In genomic region chr17:19327039-19327776, GRCh38 we compare ENCODE assay signal across 12 cellular contexts. TPM values are rescaled to one million over a fixed set of nuclear protein-coding genes. Genes with fewer than 3 reads are reported as not detected.
DNase-seq lines count a peak whose midpoint lies in the region; ATAC-seq and TF ChIP-seq lines count a peak whose summit lies in the region.
"Had no signal": no experiment of that assay in that cellular context is flagged by ENCODE, and none has a peak within 500 bp of the region (broad histone marks: within the 10 kb centered on the region; RNA-seq: fewer than 3 reads in every experiment).

No MANE protein-coding gene starts in this region.

- H3K79me2 ChIP-seq in ACC112 (ENCODE audit: control insufficient read depth, insufficient read depth, low read length, unreplicated experiment), result no peaks in the 10 kb centered on the region

- no peak overlapping the region for H2AFZ ChIP-seq in ACC112 (ENCODE audit: low read length, unreplicated experiment)

- TF ChIP-seq CTCF in MCF 10A (IDR thresholded peaks at IDR 0.05; ENCODE audit: unreplicated experiment) (no peak), left lung (IDR thresholded peaks at IDR 0.05) (no peak), psoas muscle (IDR thresholded peaks at IDR 0.05) (no peak)

- WGBS in psoas muscle, 3 donors, result 85 to 89% (median 86%) methylated on average over 14 of the region's 14 CpGs

- H3K36me3 ChIP-seq in ACC112 (ENCODE audit: insufficient read depth, low read length), result peaks cover 24% of the 10 kb centered on the region
- peaks cover 0 to 15% of the 10 kb centered on the region in 2 donors for H3K36me3 ChIP-seq in left lung
- peaks cover 0 to 34% of the 10 kb centered on the region in 2 donors for H3K36me3 ChIP-seq in psoas muscle (ENCODE audit: insufficient read depth in 1 of 2, low read depth in 1 of 2)

- H3K4me3 Mint-ChIP-seq in MCF 10A (ENCODE audit: unreplicated experiment), result peak overlapping the region; percentile 70

- peaks cover 19% of the 10 kb centered on the region for H3K4me1 Mint-ChIP-seq in MCF 10A (ENCODE audit: insufficient read depth, unreplicated experiment)

- H3K4me3 ChIP-seq in ACC112 (ENCODE audit: low read depth, low read length), result no peak overlapping the region; the same call in 1 of the 2 replicates
- no peak overlapping the region for H3K4me3 ChIP-seq in left lung
- H3K4me3 ChIP-seq in psoas muscle, result no peak overlapping the region
- H3K4me3 ChIP-seq: tibial nerve had no signal

- peak overlapping the region; percentile 97 for H3K27ac Mint-ChIP-seq in MCF 10A (ENCODE audit: low read depth, unreplicated experiment)

- no peaks in the 10 kb centered on the region for H3K27me3 Mint-ChIP-seq in MCF 10A (ENCODE audit: insufficient read depth, unreplicated experiment)

- POLR2A ChIA-PET in MCF 10A (lab: Yijun Ruan, JAX), result interaction anchor here (0.7 to 1.3 kb wide), 8 partner anchors 14 to 176 kb away, joined by 3 to 4 read pairs (median 3); partner anchors contain the start of gene MAPK7

- intact Hi-C loops in MCF 10A (cut with micrococcal nuclease) (no loop called here), left lung (cut with DNase I) (no loop called here), psoas muscle (cut with DNase I) (no loop called here)

- ATAC-seq in left lung, result peak; percentile 51
- no peak for ATAC-seq in HG03175 (IDR thresholded peaks at IDR 0.05; ENCODE audit: unreplicated experiment)
- no peak for ATAC-seq in psoas muscle
- ATAC-seq in GM19395 (IDR thresholded peaks at IDR 0.05; ENCODE audit: unreplicated experiment), result no peak

- peaks cover 8% of the 10 kb centered on the region for H3K9me3 Mint-ChIP-seq in MCF 10A (ENCODE audit: unreplicated experiment)

- H3K9me3 ChIP-seq in left lung (peaks cover 0 to 5% of the 10 kb centered on the region in 2 donors), psoas muscle (peaks cover 5% of the 10 kb centered on the region)

- H3K27me3 ChIP-seq in ACC112 (ENCODE audit: insufficient read depth, low read length), result no peaks in the 10 kb centered on the region
- H3K27me3 ChIP-seq in left lung, result peaks cover 0 to 5% of the 10 kb centered on the region in 2 donors
- no peaks in the 10 kb centered on the region for H3K27me3 ChIP-seq in psoas muscle (ENCODE audit: insufficient read depth in 3 of 3, low read length in 2 of 3)
- H3K27me3 ChIP-seq: tibial nerve had no signal

- BruUV-seq in MCF 10A (replicated peaks; lab: Mats Ljungman, UMichigan), result no TSS peak

- CTCF ChIA-PET in MCF 10A (lab: Yijun Ruan, JAX), result interaction anchor here (1.3 kb wide), 1 partner anchor 25 kb away, joined by 5 read pairs; no protein-coding TSS in a partner anchor

- DNase-seq in HT1080 (ENCODE audit: low read depth) (peak; percentile 83), MCF 10A (ENCODE audit: unreplicated experiment) (peak; percentile 77), left lung (peak in 1 of 2 donors; percentile 43), psoas muscle (no peak), NCI-H187 treated with DMSO at 0.1 percent for 48 hours (lab: John Stamatoyannopoulos, UW) (no peak)
- DNase-seq: activated CD8-positive, alpha-beta memory T cell treated with anti-CD3 and anti-CD28 coated beads for 24 hours; erythroblast had no signal

- H3K4me1 ChIP-seq in ACC112 (ENCODE audit: control insufficient read depth, insufficient read depth, low read length, unreplicated experiment) (peaks cover 42% of the 10 kb centered on the region), left lung (no peaks in the 10 kb centered on the region), psoas muscle (no peaks in the 10 kb centered on the region)

- H3K27ac ChIP-seq in ACC112 (ENCODE audit: low read depth, low read length) (peak overlapping the region; percentile 61), left lung (no peak overlapping the region), psoas muscle (no peak overlapping the region)

- peaks cover 7% of the 10 kb centered on the region for H3K36me3 Mint-ChIP-seq in MCF 10A (ENCODE audit: insufficient read depth, unreplicated experiment)

RNA-seq across cellular contexts. Expression of gene B9D1, which starts 35.3 kb away (rescaled TPM):
- 33.8 and 39.7 TPM in 2 replicates for total RNA-seq in HT1080 (2014; rRNA removed; shearing (Covaris generic))
- polyA plus RNA-seq in HT1080 (2015; cell fraction: cytosol; rRNA removed), result 31.1 and 33.8 TPM in 2 replicates
- 19.6 and 22.1 TPM in 2 replicates for polyA plus RNA-seq in HT1080 (2015; cell fraction: nucleus; rRNA removed)
- 30.4 and 33.0 TPM in 2 replicates for total RNA-seq in MCF 10A (2022)
- 10 to 100 TPM; 11.4 to 14.1 TPM for total RNA-seq in left lung
- 1 to 10 TPM; 4.7 to 8.7 (median 6.4) TPM for total RNA-seq in psoas muscle
- 1 to 10 TPM; 7.0 to 9.2 (median 7.3) TPM for polyA plus RNA-seq in psoas muscle

RNA-seq across cellular contexts. Expression of gene MAPK7, which starts 51.1 kb away (rescaled TPM):
- 4.9 and 8.6 TPM in 2 replicates for total RNA-seq in HT1080 (2014; rRNA removed; shearing (Covaris generic))
- 10.1 and 12.5 TPM in 2 replicates for polyA plus RNA-seq in HT1080 (2015; cell fraction: cytosol; rRNA removed)
- 18.3 and 19.4 TPM in 2 replicates for polyA plus RNA-seq in HT1080 (2015; cell fraction: nucleus; rRNA removed)
- total RNA-seq in MCF 10A (2022) (14.5 and 18.2 TPM in 2 replicates), left lung (10 to 100 TPM; 23.6 to 33.8 TPM), psoas muscle (1 to 10 TPM; 6.7 to 9.8 (median 7.6) TPM)
- 10 to 100 TPM in 1 of 3 donors, 1 to 10 TPM in 2; 6.1 to 12.6 (median 6.9) TPM for polyA plus RNA-seq in psoas muscle

RNA-seq across cellular contexts. Expression of gene MFAP4, which starts 59.8 kb away (rescaled TPM):
- not detected in 2 replicates for total RNA-seq in HT1080 (2014; rRNA removed; shearing (Covaris generic))
- not detected in 2 replicates for polyA plus RNA-seq in HT1080 (2015; cell fraction: cytosol; rRNA removed)
- not detected in 2 replicates for polyA plus RNA-seq in HT1080 (2015; cell fraction: nucleus; rRNA removed)
- total RNA-seq in MCF 10A (2022) (not detected in 2 replicates), left lung (100 to 1,000 TPM in 1 of 2 donors, 10 to 100 TPM in 1; 91.0 to 153 TPM), psoas muscle (10 to 100 TPM in 2 of 4 donors, 1 to 10 TPM in 2; 8.7 to 44.5 (median 15.1) TPM)
- 1 to 10 TPM; 5.8 to 8.9 (median 6.7) TPM for polyA plus RNA-seq in psoas muscle
- total RNA-seq: T-helper 1 cell treated with Interleukin-12 subunit alpha and Interleukin-12 subunit beta and Interleukin-4 antibody, amounts not matched to agents 30 ng/mL and 1 ng/mL, for 36 hours had no signal

Comparison
In these comparisons a context has a peak if more than half of its experiments do, and no peak if none do; other contexts are left out.
1. DNase-seq: peak in HT1080 (single experiment) and MCF 10A (single experiment); none in psoas muscle (0 of 2) and NCI-H187 treated with DMSO at 0.1 percent for 48 hours (single experiment).